10 cellular contexts compared by ENCODE assay signal in the genomic region with DNA sequence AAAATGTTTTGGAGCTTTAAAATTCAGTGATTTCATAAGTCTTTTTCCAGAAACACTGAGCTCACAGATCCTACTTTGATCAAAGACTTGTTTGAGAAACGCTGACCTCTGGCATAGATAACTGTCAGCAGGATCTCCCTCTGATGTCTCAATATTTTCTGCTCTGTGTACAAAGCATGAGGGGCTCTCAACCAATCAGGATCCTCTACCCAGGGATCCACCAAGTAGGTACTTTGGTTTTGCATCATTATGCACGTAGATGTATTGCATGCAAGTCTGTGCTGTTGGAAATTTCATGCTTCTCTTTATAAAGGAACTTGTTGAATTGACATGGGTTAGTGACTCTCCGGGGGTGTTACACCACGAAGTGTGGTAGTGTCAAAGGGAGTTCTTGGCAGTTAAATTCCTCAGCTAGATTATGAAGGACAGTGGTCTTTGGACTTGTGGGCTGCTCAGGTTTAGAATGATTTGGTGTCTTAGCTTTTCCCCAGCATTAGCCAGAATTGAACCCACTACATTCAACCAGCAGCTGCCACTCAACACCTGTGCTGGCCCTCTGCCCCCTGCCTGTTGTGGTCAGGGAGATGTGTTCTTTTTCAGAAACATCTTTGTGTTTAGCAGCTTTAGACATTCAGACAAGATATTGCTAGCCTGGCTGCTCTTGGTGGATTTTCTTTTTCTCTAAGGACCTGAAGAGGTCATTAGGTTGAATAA. TPM values are rescaled to one million over a fixed set of nuclear protein-coding genes. Genes with fewer than 3 reads are reported as not detected.
DNase-seq lines count a peak whose midpoint lies in the region; ATAC-seq, FAIRE-seq and TF ChIP-seq lines count a peak whose summit lies in the region.
"Had no signal": no experiment of that assay in that cellular context is flagged by ENCODE, and none has a peak within 500 bp of the region (broad histone marks: within the 10 kb centered on the region; RNA-seq: fewer than 3 reads in every experiment).

No MANE protein-coding gene starts in this region.

- ATAC-seq in activated CD8-positive, alpha-beta T cell treated with anti-CD3 and anti-CD28 coated beads for 36 hours, result peak; percentile 27
- ATAC-seq in stimulated activated naive CD8-positive, alpha-beta T cell treated with anti-CD3 and anti-CD28 coated beads, Interleukin-15, Interleukin-2, amounts not matched to agents 100 U/mL and 50 U/mL, for 24 hours, result peak; percentile 51
- no peak for ATAC-seq in HG03039 (IDR thresholded peaks at IDR 0.05; ENCODE audit: unreplicated experiment)

- CTCF ChIA-PET in activated CD8-positive, alpha-beta T cell treated with anti-CD3 and anti-CD28 coated beads for 36 hours (lab: Charles Lee), result interaction anchor here (0.7 to 19.6 kb wide), 7 partner anchors 9 to 121 kb away, joined by 3 to 223 read pairs (median 4); partner anchors contain the start of gene FDXACB1

- no peak for FAIRE-seq in kidney (lab: Jason Lieb, UNC)
- FAIRE-seq: GM18507 had no signal

- H3K4me3 Mint-ChIP-seq in activated CD8-positive, alpha-beta T cell treated with anti-CD3 and anti-CD28 coated beads for 36 hours, result peak overlapping the region; percentile 26

- peak overlapping the region; percentile 72 for H3K9ac ChIP-seq in Karpas-422 (ENCODE audit: low read length)
- peak overlapping the region in 1 of 2 donors; percentile 37 for H3K9ac ChIP-seq in kidney (ENCODE audit: low read length in 2 of 2)

- H3K9me3 ChIP-seq in Karpas-422 (ENCODE audit: low read length) (no peaks in the 10 kb centered on the region), kidney (ENCODE audit: control insufficient read depth in 1 of 2, low read length in 2 of 2) (no peaks in the 10 kb centered on the region)

- H2AFZ ChIP-seq in Karpas-422 (ENCODE audit: low read length), result peak overlapping the region; percentile 49; the same call in 1 of the 2 replicates

- intact Hi-C loops in activated CD8-positive, alpha-beta T cell treated with anti-CD3 and anti-CD28 coated beads for 36 hours (cut with micrococcal nuclease), result loop anchor here (5.0 to 10.0 kb wide), 2 partner anchors 42 to 89 kb away; partner anchors contain the start of gene DLAT
- intact Hi-C loops in kidney (cut with DNase I), result loop anchor here (10.0 kb wide), 1 partner anchor 49 kb away; no protein-coding TSS in a partner anchor

- no peak for TF ChIP-seq CTCF in activated CD8-positive, alpha-beta T cell treated with anti-CD3 and anti-CD28 coated beads for 36 hours (IDR thresholded peaks at IDR 0.05)
- TF ChIP-seq CTCF in kidney (IDR thresholded peaks at IDR 0.05; ENCODE audit: borderline replicate concordance, extremely low read depth, insufficient read depth), result no peak

- H3K27me3 Mint-ChIP-seq in activated CD8-positive, alpha-beta T cell treated with anti-CD3 and anti-CD28 coated beads for 36 hours, result no peaks in the 10 kb centered on the region

- peak overlapping the region; percentile 89 for H3K27ac Mint-ChIP-seq in activated CD8-positive, alpha-beta T cell treated with anti-CD3 and anti-CD28 coated beads for 36 hours

- no peaks in the 10 kb centered on the region for H3K27me3 ChIP-seq in Karpas-422 (ENCODE audit: low read length)

- no peak for DNase-seq in Karpas-422
- peak; percentile 44 for DNase-seq in activated CD8-positive, alpha-beta T cell treated with anti-CD3 and anti-CD28 coated beads for 36 hours
- no peak for DNase-seq in kidney
- peak; percentile 17 for DNase-seq in stimulated activated naive CD8-positive, alpha-beta T cell treated with anti-CD3 and anti-CD28 coated beads, Interleukin-15, Interleukin-2, amounts not matched to agents 100 U/mL and 50 U/mL, for 24 hours
- no peak for DNase-seq in SKM-1 (lab: John Stamatoyannopoulos, UW; ENCODE audit: unreplicated experiment)
- DNase-seq in NCI-H82 (lab: John Stamatoyannopoulos, UW), result no peak
- DNase-seq: activated effector memory CD4-positive, alpha-beta T cell treated with Interleukin-2 at 50 U/mL for 16 hours; NCI-H69 had no signal

- H3K9me3 Mint-ChIP-seq in activated CD8-positive, alpha-beta T cell treated with anti-CD3 and anti-CD28 coated beads for 36 hours, result no peaks in the 10 kb centered on the region

- no peaks in the 10 kb centered on the region for H3K79me2 ChIP-seq in Karpas-422 (ENCODE audit: low read length)

- no peaks in the 10 kb centered on the region for H4K20me1 ChIP-seq in Karpas-422 (ENCODE audit: insufficient read depth, low read depth, low read length)

- H3K4me1 Mint-ChIP-seq in activated CD8-positive, alpha-beta T cell treated with anti-CD3 and anti-CD28 coated beads for 36 hours (ENCODE audit: low read depth), result peaks cover 54% of the 10 kb centered on the region

- H3K36me3 ChIP-seq in Karpas-422 (ENCODE audit: insufficient read depth, low read length), result no peaks in the 10 kb centered on the region
- no peaks in the 10 kb centered on the region for H3K36me3 ChIP-seq in kidney (ENCODE audit: control insufficient read depth in 1 of 2, insufficient read depth in 2 of 2, low read length in 2 of 2)

- POLR2A ChIA-PET in activated CD8-positive, alpha-beta T cell treated with anti-CD3 and anti-CD28 coated beads for 36 hours (lab: Charles Lee), result interaction anchor here (0.8 to 2.0 kb wide), 5 partner anchors 9 to 151 kb away, joined by 3 to 13 read pairs (median 3); partner anchors contain the start of genes DLAT and TIMM8B

- H3K4me3 ChIP-seq in Karpas-422 (ENCODE audit: low read length) (peak overlapping the region; percentile 73), kidney (ENCODE audit: low read length in 2 of 2) (no peak overlapping the region)

- H3K27ac ChIP-seq in Karpas-422 (ENCODE audit: low read length) (no peak overlapping the region), kidney (ENCODE audit: low read depth in 2 of 2, low read length in 2 of 2) (peak overlapping the region; percentile 14 to 41)

- H3K9me2 ChIP-seq in Karpas-422 (replicated peaks; ENCODE audit: insufficient read depth, low read length), result no peaks in the 10 kb centered on the region

- H3K36me3 Mint-ChIP-seq in activated CD8-positive, alpha-beta T cell treated with anti-CD3 and anti-CD28 coated beads for 36 hours (ENCODE audit: low read depth), result no peaks in the 10 kb centered on the region

- H3K4me2 ChIP-seq in Karpas-422 (ENCODE audit: low read depth, low read length, poor library complexity, severe bottlenecking), result peak overlapping the region; percentile 80

- H3K4me1 ChIP-seq in Karpas-422 (ENCODE audit: low read length) (peaks cover 35% of the 10 kb centered on the region), kidney (ENCODE audit: control insufficient read depth in 1 of 2, insufficient read depth in 1 of 2, low read depth in 1 of 2, low read length in 2 of 2) (peaks cover 10 to 12% of the 10 kb centered on the region in 2 donors)

RNA-seq across cellular contexts. Expression of gene DIXDC1, which starts 1.7 kb away (rescaled TPM):
- total RNA-seq in Karpas-422 (2014; rRNA removed; shearing (Covaris generic); ENCODE audit: low replicate concordance), result 2.0 and 2.8 TPM in 2 replicates
- 1 to 10 TPM; 9.1 to 9.4 TPM for total RNA-seq in activated CD8-positive, alpha-beta T cell treated with anti-CD3 and anti-CD28 coated beads for 36 hours
- 29.5 TPM for total RNA-seq in kidney
- polyA plus RNA-seq in kidney (ENCODE audit: insufficient read depth, low read depth, low replicate concordance), result 7.3 TPM

RNA-seq across cellular contexts. Expression of gene C11orf52, which starts 16.8 kb away (rescaled TPM):
- not detected in 2 replicates for total RNA-seq in Karpas-422 (2014; rRNA removed; shearing (Covaris generic); ENCODE audit: low replicate concordance)
- not detected for total RNA-seq in activated CD8-positive, alpha-beta T cell treated with anti-CD3 and anti-CD28 coated beads for 36 hours
- 27.8 TPM for total RNA-seq in kidney
- polyA plus RNA-seq in kidney (ENCODE audit: insufficient read depth, low read depth, low replicate concordance), result 103 TPM

RNA-seq across cellular contexts. Expression of gene HSPB2, which starts 23.0 kb away (rescaled TPM):
- total RNA-seq in Karpas-422 (2014; rRNA removed; shearing (Covaris generic); ENCODE audit: low replicate concordance), result not detected in 2 replicates
- total RNA-seq in activated CD8-positive, alpha-beta T cell treated with anti-CD3 and anti-CD28 coated beads for 36 hours, result not detected
- 4.4 TPM for total RNA-seq in kidney
- polyA plus RNA-seq in kidney (ENCODE audit: insufficient read depth, low read depth, low replicate concordance), result 15.7 TPM

RNA-seq across cellular contexts. Expression of gene CRYAB, which starts 23.9 kb away (rescaled TPM):
- not detected in 2 replicates for total RNA-seq in Karpas-422 (2014; rRNA removed; shearing (Covaris generic); ENCODE audit: low replicate concordance)
- total RNA-seq in activated CD8-positive, alpha-beta T cell treated with anti-CD3 and anti-CD28 coated beads for 36 hours, result not detected
- total RNA-seq in kidney, result 1,312 TPM
- 1,857 TPM for polyA plus RNA-seq in kidney (ENCODE audit: insufficient read depth, low read depth, low replicate concordance)

RNA-seq across cellular contexts. Expression of gene CFAP68, which starts 56.1 kb away (rescaled TPM):
- total RNA-seq in Karpas-422 (2014; rRNA removed; shearing (Covaris generic); ENCODE audit: low replicate concordance), result 31.5 and 40.7 TPM in 2 replicates
- total RNA-seq in activated CD8-positive, alpha-beta T cell treated with anti-CD3 and anti-CD28 coated beads for 36 hours, result 10 to 100 TPM; 38.6 to 39.1 TPM
- 29.5 TPM for total RNA-seq in kidney
- polyA plus RNA-seq in kidney (ENCODE audit: insufficient read depth, low read depth, low replicate concordance), result 93.7 TPM

Comparison
In these comparisons a context has a peak if more than half of its experiments do, and no peak if none do; other contexts are left out.
1. DNase-seq: peak in activated CD8-positive, alpha-beta T cell treated with anti-CD3 and anti-CD28 coated beads for 36 hours (single experiment) and stimulated activated naive CD8-positive, alpha-beta T cell treated with anti-CD3 and anti-CD28 coated beads, Interleukin-15, Interleukin-2, amounts not matched to agents 100 U/mL and 50 U/mL, for 24 hours (single experiment); none in Karpas-422 (single experiment), kidney (single experiment), SKM-1 (single experiment) and NCI-H82 (single experiment).
2. RNA of gene C11orf52, which starts 16.8 kb away (total RNA-seq): 27.8 TPM in kidney (single experiment); not detected in activated CD8-positive, alpha-beta T cell treated with anti-CD3 and anti-CD28 coated beads for 36 hours and not detected in Karpas-422; every median in the first group is over 10 times any median in the second.